Comparison of ENCODE assay signal across 17 cellular contexts in genomic region chr1:221779771-221780170, GRCh38. TPM values are rescaled to one million over a fixed set of nuclear protein-coding genes. Genes with fewer than 3 reads are reported as not detected.
DNase-seq lines count a peak whose midpoint lies in the region; ATAC-seq and TF ChIP-seq lines count a peak whose summit lies in the region.
"Had no signal": no experiment of that assay in that cellular context is flagged by ENCODE, and none has a peak within 500 bp of the region (broad histone marks: within the 10 kb centered on the region; RNA-seq: fewer than 3 reads in every experiment).

No MANE protein-coding gene starts in this region.

- peaks cover 3% of the 10 kb centered on the region for H3K36me3 Mint-ChIP-seq in activated CD8-positive, alpha-beta memory T cell treated with anti-CD3 and anti-CD28 coated beads, Interleukin-2, amount 10 ng/mL, durations not matched to agents 7 days and 5 days
- no peaks in the 10 kb centered on the region for H3K36me3 Mint-ChIP-seq in activated naive CD8-positive, alpha-beta T cell treated with anti-CD3 and anti-CD28 coated beads, Interleukin-2, amount 50 U/mL, for 24 hours (ENCODE audit: low read depth)
- no peaks in the 10 kb centered on the region for H3K36me3 Mint-ChIP-seq in neural crest cell (ENCODE audit: low read depth)
- H3K36me3 Mint-ChIP-seq: memory B cell had no signal

- H3K27me3 Mint-ChIP-seq in activated CD8-positive, alpha-beta memory T cell treated with anti-CD3 and anti-CD28 coated beads, Interleukin-2, amount 10 ng/mL, durations not matched to agents 7 days and 5 days: no peaks in the 10 kb centered on the region
- H3K27me3 Mint-ChIP-seq in activated naive CD8-positive, alpha-beta T cell treated with anti-CD3 and anti-CD28 coated beads, Interleukin-2, amount 50 U/mL, for 24 hours: peaks cover 2% of the 10 kb centered on the region
- H3K27me3 Mint-ChIP-seq in neural crest cell (ENCODE audit: low read depth): peaks cover 7% of the 10 kb centered on the region
- H3K27me3 Mint-ChIP-seq: memory B cell had no signal

- no peak overlapping the region for H3K4me3 Mint-ChIP-seq in activated CD8-positive, alpha-beta memory T cell treated with anti-CD3 and anti-CD28 coated beads, Interleukin-2, amount 10 ng/mL, durations not matched to agents 7 days and 5 days
- H3K4me3 Mint-ChIP-seq in activated naive CD8-positive, alpha-beta T cell treated with anti-CD3 and anti-CD28 coated beads, Interleukin-2, amount 50 U/mL, for 24 hours: no peak overlapping the region
- no peak overlapping the region for H3K4me3 Mint-ChIP-seq in neural crest cell
- H3K4me3 Mint-ChIP-seq: activated T-cell treated with anti-CD3 and anti-CD28 coated beads, Interleukin-2, amount 50 U/mL, for 72 hours; endodermal cell; memory B cell; T-helper 1 cell treated with Interleukin-12 subunit alpha and Interleukin-12 subunit beta and Interleukin-4 antibody, amounts not matched to agents 30 μg/mL and 1 μg/mL, for 36 hours had no signal

- TF ChIP-seq CTCF in neural crest cell (conservative IDR thresholded peaks at IDR 0.05): no peak

- H3K27ac Mint-ChIP-seq in activated CD8-positive, alpha-beta memory T cell treated with anti-CD3 and anti-CD28 coated beads, Interleukin-2, amount 10 ng/mL, durations not matched to agents 7 days and 5 days: peak overlapping the region; percentile 89
- H3K27ac Mint-ChIP-seq in activated naive CD8-positive, alpha-beta T cell treated with anti-CD3 and anti-CD28 coated beads, Interleukin-2, amount 50 U/mL, for 24 hours: peak overlapping the region; percentile 92
- peak overlapping the region; percentile 75 for H3K27ac Mint-ChIP-seq in neural crest cell (ENCODE audit: unreplicated experiment)
- H3K27ac Mint-ChIP-seq: activated T-cell treated with anti-CD3 and anti-CD28 coated beads, Interleukin-2, amount 50 U/mL, for 72 hours; endodermal cell; memory B cell had no signal

- no peak for DNase-seq in activated CD8-positive, alpha-beta memory T cell treated with anti-CD3 and anti-CD28 coated beads, Interleukin-2, amount 10 ng/mL, durations not matched to agents 7 days and 5 days
- DNase-seq in activated CD8-positive, alpha-beta memory T cell treated with anti-CD3 and anti-CD28 coated beads for 24 hours: no peak
- DNase-seq in M059J (ENCODE audit: low read depth) (peak; percentile 35), neural crest cell (ENCODE audit: low read depth, low spot score) (no peak), G401 (ENCODE audit: low spot score) (no peak)
- DNase-seq in activated naive CD8-positive, alpha-beta T cell treated with anti-CD3 and anti-CD28 coated beads, Interleukin-2, amount 50 U/mL, for 24 hours: no peak
- DNase-seq: activated T-cell treated with anti-CD3 and anti-CD28 coated beads, Interleukin-2, amount 50 U/mL, for 72 hours; colonic mucosa; endodermal cell; NCI-H1417; NCI-H510A treated with DMSO at 0.1 percent for 48 hours; stimulated activated CD4-positive, alpha-beta T cell treated with anti-CD3 and anti-CD28 coated beads, Interleukin-2, amount 100 ng/mL, for 48 hours; stimulated activated naive CD4-positive, alpha-beta T cell treated with Interleukin-2 at 50 U/mL for 16 hours had no signal

- CTCF ChIA-PET in activated CD8-positive, alpha-beta memory T cell treated with anti-CD3 and anti-CD28 coated beads, Interleukin-2, amount 10 ng/mL, durations not matched to agents 7 days and 5 days (lab: Charles Lee): interaction anchor here (0.6 to 2.4 kb wide), 4 partner anchors 23 to 676 kb away, joined by 3 to 6 read pairs (median 4); no protein-coding TSS in a partner anchor

- H3K4me1 Mint-ChIP-seq in activated CD8-positive, alpha-beta memory T cell treated with anti-CD3 and anti-CD28 coated beads, Interleukin-2, amount 10 ng/mL, durations not matched to agents 7 days and 5 days: peaks cover 95% of the 10 kb centered on the region
- peaks cover 98% of the 10 kb centered on the region for H3K4me1 Mint-ChIP-seq in activated naive CD8-positive, alpha-beta T cell treated with anti-CD3 and anti-CD28 coated beads, Interleukin-2, amount 50 U/mL, for 24 hours
- peaks cover 5% of the 10 kb centered on the region for H3K4me1 Mint-ChIP-seq in neural crest cell

- in situ Hi-C loops in G401 (cut with HindIII; ENCODE audit: low sequenced_read_pairs): no loop called here

- no peak for ATAC-seq in activated CD8-positive, alpha-beta memory T cell treated with anti-CD3 and anti-CD28 coated beads, Interleukin-2, amount 10 ng/mL, durations not matched to agents 7 days and 5 days
- no peak for ATAC-seq in activated naive CD8-positive, alpha-beta T cell treated with anti-CD3 and anti-CD28 coated beads, Interleukin-2, amount 50 U/mL, for 24 hours
- no peak for ATAC-seq in HG03378 (IDR thresholded peaks at IDR 0.05; ENCODE audit: unreplicated experiment)
- no peak for ATAC-seq in HG03108 (IDR thresholded peaks at IDR 0.05; ENCODE audit: unreplicated experiment)
- ATAC-seq: activated T-cell treated with anti-CD3 and anti-CD28 coated beads, Interleukin-2, amount 50 U/mL, for 72 hours had no signal

- H3K9me3 Mint-ChIP-seq in activated CD8-positive, alpha-beta memory T cell treated with anti-CD3 and anti-CD28 coated beads, Interleukin-2, amount 10 ng/mL, durations not matched to agents 7 days and 5 days (ENCODE audit: low read depth): no peaks in the 10 kb centered on the region
- H3K9me3 Mint-ChIP-seq in activated naive CD8-positive, alpha-beta T cell treated with anti-CD3 and anti-CD28 coated beads, Interleukin-2, amount 50 U/mL, for 24 hours: peaks cover 2% of the 10 kb centered on the region
- no peaks in the 10 kb centered on the region for H3K9me3 Mint-ChIP-seq in neural crest cell
- H3K9me3 Mint-ChIP-seq: activated T-cell treated with anti-CD3 and anti-CD28 coated beads, Interleukin-2, amount 50 U/mL, for 72 hours; endodermal cell; memory B cell; T-helper 1 cell treated with Interleukin-12 subunit alpha and Interleukin-12 subunit beta and Interleukin-4 antibody, amounts not matched to agents 30 μg/mL and 1 μg/mL, for 36 hours had no signal

RNA-seq across cellular contexts. Expression of gene DUSP10, which starts 37.9 kb away (rescaled TPM):
- 10 to 100 TPM; 14.3 to 46.3 TPM for total RNA-seq in activated CD8-positive, alpha-beta memory T cell treated with anti-CD3 and anti-CD28 coated beads, Interleukin-2, amount 10 ng/mL, durations not matched to agents 7 days and 5 days
- total RNA-seq in M059J (2014; rRNA removed; shearing (Covaris generic)): 44.3 and 51.8 TPM in 2 replicates
- total RNA-seq in neural crest cell: 1.6 and 1.7 TPM in 2 replicates
- not detected in 2 replicates for total RNA-seq in G401 (2014; rRNA removed; shearing (Covaris generic))
